In genomic region chr13:91352891-91353290, GRCh38 we compare ENCODE assay signal across 4 cellular contexts. TPM values are rescaled to one million over a fixed set of nuclear protein-coding genes. Genes with fewer than 3 reads are reported as not detected.
"Had no signal": no experiment of that assay in that cellular context is flagged by ENCODE, and none has a peak within 500 bp of the region (broad histone marks: within the 10 kb centered on the region; RNA-seq: fewer than 3 reads in every experiment).

No MANE protein-coding gene starts in this region.

RNA-seq across cellular contexts. Expression of gene GPC5, which starts 45.5 kb away (rescaled TPM):
- total RNA-seq: activated CD8-positive, alpha-beta T cell treated with anti-CD3 and anti-CD28 coated beads, Interleukin-2, amount 10 ng/mL, durations not matched to agents 7 days and 5 days; esophagus mucosa; psoas muscle had no signal
- polyA plus RNA-seq: stomach had no signal
